In the genomic region with DNA sequence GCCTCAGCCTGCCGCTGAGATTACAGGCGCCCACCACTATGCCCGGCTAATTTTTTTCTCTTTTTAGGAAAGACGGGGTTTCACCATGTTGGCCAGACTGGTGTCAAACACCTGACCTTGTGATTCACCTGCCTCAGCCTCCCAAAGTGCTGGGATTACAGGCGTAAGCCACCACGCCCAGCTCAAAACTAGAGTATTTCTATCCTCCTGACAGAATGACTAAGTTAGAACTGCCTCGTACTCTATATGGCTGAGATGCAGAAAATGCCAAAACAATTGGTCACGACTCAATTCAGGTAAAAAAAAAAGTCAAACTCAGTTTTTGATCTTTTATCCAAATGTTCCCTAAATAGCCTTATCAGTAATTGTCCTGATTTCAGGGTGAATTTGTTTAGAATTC, we compare ENCODE assay signal across 15 cellular contexts. TPM values are rescaled to one million over a fixed set of nuclear protein-coding genes. Genes with fewer than 3 reads are reported as not detected.
A peak's percentile ranks its signal among the peaks of the same experiment; 100 is the strongest.
DNase-seq lines count a peak whose midpoint lies in the region; ATAC-seq and TF ChIP-seq lines count a peak whose summit lies in the region.
"Had no signal": no experiment of that assay in that cellular context is flagged by ENCODE, and none has a peak within 500 bp of the region (broad histone marks: within the 10 kb centered on the region; RNA-seq: fewer than 3 reads in every experiment).

No MANE protein-coding gene starts in this region.

- no peaks in the 10 kb centered on the region for H3K9me3 ChIP-seq in Caco-2
- H3K9me3 ChIP-seq: A549, HAP-1 had no signal

- CTCF ChIA-PET in activated CD4-positive, alpha-beta T cell treated with anti-CD3 and anti-CD28 coated beads for 36 hours (lab: Charles Lee), result interaction anchor here (1.6 to 2.1 kb wide), 3 partner anchors 17 to 46 kb away, joined by 3 to 10 read pairs (median 3); no protein-coding TSS in a partner anchor
- CTCF ChIA-PET in activated CD4-positive, alpha-beta T cell treated with anti-CD3 and anti-CD28 coated beads, Interleukin-2, amount 10 ng/mL, durations not matched to agents 7 days and 5 days (lab: Charles Lee), result interaction anchor here (1.0 to 2.3 kb wide), 4 partner anchors 10 to 132 kb away, joined by 3 to 6 read pairs (median 4); no protein-coding TSS in a partner anchor
- CTCF ChIA-PET in Caco-2 (lab: Charles Lee), result interaction anchor here (2.0 kb wide), 1 partner anchor 132 kb away, joined by 6 read pairs; no protein-coding TSS in a partner anchor

- no peaks in the 10 kb centered on the region for H3K27me3 Mint-ChIP-seq in activated CD4-positive, alpha-beta T cell treated with anti-CD3 and anti-CD28 coated beads for 36 hours
- H3K27me3 Mint-ChIP-seq in activated CD4-positive, alpha-beta T cell treated with anti-CD3 and anti-CD28 coated beads, Interleukin-2, amount 10 ng/mL, durations not matched to agents 7 days and 5 days, result no peaks in the 10 kb centered on the region
- no peaks in the 10 kb centered on the region for H3K27me3 Mint-ChIP-seq in activated naive CD4-positive, alpha-beta T cell treated with anti-CD3 and anti-CD28 coated beads, Interleukin-2, amount 50 U/mL, for 24 hours
- no peaks in the 10 kb centered on the region for H3K27me3 Mint-ChIP-seq in activated T-helper 17 cell treated with anti-CD3 and anti-CD28 coated beads, Interleukin-2, amount 50 U/mL, for 72 hours
- H3K27me3 Mint-ChIP-seq in Caco-2 (ENCODE audit: insufficient read depth, unreplicated experiment), result no peaks in the 10 kb centered on the region
- H3K27me3 Mint-ChIP-seq: CD4-positive, alpha-beta T cell had no signal

- H3K9me3 Mint-ChIP-seq in activated CD4-positive, alpha-beta T cell treated with anti-CD3 and anti-CD28 coated beads for 36 hours (ENCODE audit: low read depth), result no peaks in the 10 kb centered on the region
- H3K9me3 Mint-ChIP-seq in activated CD4-positive, alpha-beta T cell treated with anti-CD3 and anti-CD28 coated beads, Interleukin-2, amount 10 ng/mL, durations not matched to agents 7 days and 5 days, result no peaks in the 10 kb centered on the region
- no peaks in the 10 kb centered on the region for H3K9me3 Mint-ChIP-seq in activated naive CD4-positive, alpha-beta T cell treated with anti-CD3 and anti-CD28 coated beads, Interleukin-2, amount 50 U/mL, for 24 hours
- H3K9me3 Mint-ChIP-seq in activated T-helper 17 cell treated with anti-CD3 and anti-CD28 coated beads, Interleukin-2, amount 50 U/mL, for 72 hours, result no peaks in the 10 kb centered on the region
- H3K9me3 Mint-ChIP-seq in stimulated activated effector memory CD8-positive, alpha-beta T cell treated with anti-CD3 and anti-CD28 coated beads, Interleukin-12 subunit alpha, Interleukin-12 subunit beta, amount 100 ng/mL, for 72 hours, result no peaks in the 10 kb centered on the region
- no peaks in the 10 kb centered on the region for H3K9me3 Mint-ChIP-seq in Caco-2 (ENCODE audit: unreplicated experiment)
- H3K9me3 Mint-ChIP-seq: CD4-positive, alpha-beta T cell had no signal

- H3K27ac Mint-ChIP-seq in activated CD4-positive, alpha-beta T cell treated with anti-CD3 and anti-CD28 coated beads for 36 hours, result no peak overlapping the region
- no peak overlapping the region for H3K27ac Mint-ChIP-seq in activated CD4-positive, alpha-beta T cell treated with anti-CD3 and anti-CD28 coated beads, Interleukin-2, amount 10 ng/mL, durations not matched to agents 7 days and 5 days
- peak overlapping the region; percentile 23 for H3K27ac Mint-ChIP-seq in activated naive CD4-positive, alpha-beta T cell treated with anti-CD3 and anti-CD28 coated beads, Interleukin-2, amount 50 U/mL, for 24 hours
- no peak overlapping the region for H3K27ac Mint-ChIP-seq in activated T-helper 17 cell treated with anti-CD3 and anti-CD28 coated beads, Interleukin-2, amount 50 U/mL, for 72 hours
- no peak overlapping the region for H3K27ac Mint-ChIP-seq in stimulated activated effector memory CD8-positive, alpha-beta T cell treated with anti-CD3 and anti-CD28 coated beads, Interleukin-12 subunit alpha, Interleukin-12 subunit beta, amount 100 ng/mL, for 72 hours
- no peak overlapping the region for H3K27ac Mint-ChIP-seq in Caco-2 (ENCODE audit: unreplicated experiment)
- H3K27ac Mint-ChIP-seq: CD4-positive, alpha-beta T cell had no signal

- no peak overlapping the region for H3K4me3 Mint-ChIP-seq in activated CD4-positive, alpha-beta T cell treated with anti-CD3 and anti-CD28 coated beads for 36 hours
- no peak overlapping the region for H3K4me3 Mint-ChIP-seq in activated CD4-positive, alpha-beta T cell treated with anti-CD3 and anti-CD28 coated beads, Interleukin-2, amount 10 ng/mL, durations not matched to agents 7 days and 5 days
- H3K4me3 Mint-ChIP-seq in activated naive CD4-positive, alpha-beta T cell treated with anti-CD3 and anti-CD28 coated beads, Interleukin-2, amount 50 U/mL, for 24 hours, result no peak overlapping the region
- no peak overlapping the region for H3K4me3 Mint-ChIP-seq in activated T-helper 17 cell treated with anti-CD3 and anti-CD28 coated beads, Interleukin-2, amount 50 U/mL, for 72 hours
- H3K4me3 Mint-ChIP-seq in stimulated activated effector memory CD8-positive, alpha-beta T cell treated with anti-CD3 and anti-CD28 coated beads, Interleukin-12 subunit alpha, Interleukin-12 subunit beta, amount 100 ng/mL, for 72 hours, result no peak overlapping the region
- no peak overlapping the region for H3K4me3 Mint-ChIP-seq in Caco-2 (ENCODE audit: unreplicated experiment)
- H3K4me3 Mint-ChIP-seq: CD4-positive, alpha-beta T cell had no signal

- POLR2A ChIA-PET in activated CD4-positive, alpha-beta T cell treated with anti-CD3 and anti-CD28 coated beads for 36 hours (lab: Charles Lee), result interaction anchor here (0.7 kb wide), 1 partner anchor 942 kb away, joined by 3 read pairs; no protein-coding TSS in a partner anchor
- POLR2A ChIA-PET in activated CD4-positive, alpha-beta T cell treated with anti-CD3 and anti-CD28 coated beads, Interleukin-2, amount 10 ng/mL, durations not matched to agents 7 days and 5 days (lab: Charles Lee), result no interaction called here
- POLR2A ChIA-PET in Caco-2 (lab: Charles Lee), result no interaction called here

- H3K27me3 ChIP-seq in Caco-2 (replicated peaks; ENCODE audit: control insufficient read depth, insufficient read depth, low read length), result no peaks in the 10 kb centered on the region

- no peak for TF ChIP-seq CTCF in Caco-2 (IDR thresholded peaks at IDR 0.05; ENCODE audit: insufficient read depth in 1 of 2, low read depth in 1 of 2, low read length in 1 of 2, severe bottlenecking in 1 of 2, unreplicated experiment in 1 of 2)

- H3K4me3 ChIP-seq in Caco-2 (ENCODE audit: low read depth, low read length), result no peak overlapping the region
- H3K4me3 ChIP-seq: A549, GM23248, HAP-1 had no signal

- intact Hi-C loops in activated CD4-positive, alpha-beta T cell treated with anti-CD3 and anti-CD28 coated beads for 36 hours (cut with DNase I, micrococcal nuclease), result loop anchor here in 1 of 2 experiments (5.0 kb wide), 1 partner anchor 44 kb away; no protein-coding TSS in a partner anchor
- intact Hi-C loops in Caco-2 (cut with micrococcal nuclease; ENCODE audit: unreplicated experiment), result no loop called here

- peaks cover 9% of the 10 kb centered on the region for H3K36me3 Mint-ChIP-seq in activated CD4-positive, alpha-beta T cell treated with anti-CD3 and anti-CD28 coated beads for 36 hours (ENCODE audit: low read depth)
- H3K36me3 Mint-ChIP-seq in activated CD4-positive, alpha-beta T cell treated with anti-CD3 and anti-CD28 coated beads, Interleukin-2, amount 10 ng/mL, durations not matched to agents 7 days and 5 days (ENCODE audit: low read depth), result no peaks in the 10 kb centered on the region
- H3K36me3 Mint-ChIP-seq in activated naive CD4-positive, alpha-beta T cell treated with anti-CD3 and anti-CD28 coated beads, Interleukin-2, amount 50 U/mL, for 24 hours, result peaks cover 7% of the 10 kb centered on the region
- peaks cover 66% of the 10 kb centered on the region for H3K36me3 Mint-ChIP-seq in activated T-helper 17 cell treated with anti-CD3 and anti-CD28 coated beads, Interleukin-2, amount 50 U/mL, for 72 hours (ENCODE audit: low read depth)
- peaks cover 51% of the 10 kb centered on the region for H3K36me3 Mint-ChIP-seq in stimulated activated effector memory CD8-positive, alpha-beta T cell treated with anti-CD3 and anti-CD28 coated beads, Interleukin-12 subunit alpha, Interleukin-12 subunit beta, amount 100 ng/mL, for 72 hours
- no peaks in the 10 kb centered on the region for H3K36me3 Mint-ChIP-seq in Caco-2 (ENCODE audit: insufficient read depth, unreplicated experiment)

- H3K4me1 ChIP-seq in Caco-2, result peaks cover 9% of the 10 kb centered on the region; the same call in 1 of the 2 replicates

- H3K36me3 ChIP-seq in Caco-2 (ENCODE audit: control insufficient read depth, insufficient read depth, low read length), result no peaks in the 10 kb centered on the region
- H3K36me3 ChIP-seq: HAP-1 had no signal

- H3K4me1 Mint-ChIP-seq in activated CD4-positive, alpha-beta T cell treated with anti-CD3 and anti-CD28 coated beads for 36 hours, result peaks cover 30% of the 10 kb centered on the region
- H3K4me1 Mint-ChIP-seq in activated CD4-positive, alpha-beta T cell treated with anti-CD3 and anti-CD28 coated beads, Interleukin-2, amount 10 ng/mL, durations not matched to agents 7 days and 5 days, result peaks cover 8% of the 10 kb centered on the region
- peaks cover 18% of the 10 kb centered on the region for H3K4me1 Mint-ChIP-seq in activated naive CD4-positive, alpha-beta T cell treated with anti-CD3 and anti-CD28 coated beads, Interleukin-2, amount 50 U/mL, for 24 hours
- peaks cover 11% of the 10 kb centered on the region for H3K4me1 Mint-ChIP-seq in activated T-helper 17 cell treated with anti-CD3 and anti-CD28 coated beads, Interleukin-2, amount 50 U/mL, for 72 hours
- H3K4me1 Mint-ChIP-seq in stimulated activated effector memory CD8-positive, alpha-beta T cell treated with anti-CD3 and anti-CD28 coated beads, Interleukin-12 subunit alpha, Interleukin-12 subunit beta, amount 100 ng/mL, for 72 hours, result peaks cover 23% of the 10 kb centered on the region
- peaks cover 14% of the 10 kb centered on the region for H3K4me1 Mint-ChIP-seq in Caco-2 (ENCODE audit: low read depth, unreplicated experiment)

- no peak for DNase-seq in activated CD4-positive, alpha-beta T cell treated with anti-CD3 and anti-CD28 coated beads for 36 hours
- no peak for DNase-seq in activated CD4-positive, alpha-beta T cell treated with anti-CD3 and anti-CD28 coated beads, Interleukin-2, amount 10 ng/mL, durations not matched to agents 7 days and 5 days
- DNase-seq in activated naive CD4-positive, alpha-beta T cell (lab: John Stamatoyannopoulos, UW), result no peak
- no peak for DNase-seq in stimulated activated effector memory CD8-positive, alpha-beta T cell treated with anti-CD3 and anti-CD28 coated beads, Interleukin-12 subunit alpha, Interleukin-12 subunit beta, amount 100 ng/mL, for 72 hours (ENCODE audit: low spot score in 2 of 2)
- DNase-seq in Caco-2, result no peak
- DNase-seq: AML-193; CD4-positive, alpha-beta T cell; DMS153; DMS79; GDM1; GM23248 had no signal

- peak; percentile 59 for ATAC-seq in activated CD4-positive, alpha-beta T cell treated with anti-CD3 and anti-CD28 coated beads for 36 hours
- peak; percentile 72 for ATAC-seq in activated T-helper 17 cell treated with anti-CD3 and anti-CD28 coated beads, Interleukin-2, amount 50 U/mL, for 72 hours (replicated peaks)
- peak; percentile 56 for ATAC-seq in stimulated activated effector memory CD8-positive, alpha-beta T cell treated with anti-CD3 and anti-CD28 coated beads, Interleukin-12 subunit alpha, Interleukin-12 subunit beta, amount 100 ng/mL, for 72 hours
- ATAC-seq: A549 had no signal

- no TSS peak for BruUV-seq in Caco-2 (replicated peaks; lab: Mats Ljungman, UMichigan)

RNA-seq across cellular contexts. Expression of gene AKAP5, which starts 11.1 kb away (rescaled TPM):
- total RNA-seq in activated CD4-positive, alpha-beta T cell treated with anti-CD3 and anti-CD28 coated beads for 36 hours, result under 1 TPM; 0.39 to 0.43 TPM
- under 1 TPM; 0.89 to 0.99 TPM for total RNA-seq in activated CD4-positive, alpha-beta T cell treated with anti-CD3 and anti-CD28 coated beads, Interleukin-2, amount 10 ng/mL, durations not matched to agents 7 days and 5 days
- total RNA-seq in activated T-helper 17 cell treated with anti-CD3 and anti-CD28 coated beads, Interleukin-2, amount 50 U/mL, for 72 hours, result 1 to 10 TPM in 1 of 2 donors, under 1 TPM in 1; 0.82 to 1.0 TPM
- total RNA-seq in Caco-2 (2022), result 15.0 and 15.9 TPM in 2 replicates

RNA-seq across cellular contexts. Expression of gene ZBTB25, which starts 27.2 kb away (rescaled TPM):
- 10 to 100 TPM; 32.7 to 40.0 TPM for total RNA-seq in activated CD4-positive, alpha-beta T cell treated with anti-CD3 and anti-CD28 coated beads for 36 hours
- 10 to 100 TPM; 29.2 to 31.2 TPM for total RNA-seq in activated CD4-positive, alpha-beta T cell treated with anti-CD3 and anti-CD28 coated beads, Interleukin-2, amount 10 ng/mL, durations not matched to agents 7 days and 5 days
- total RNA-seq in activated T-helper 17 cell treated with anti-CD3 and anti-CD28 coated beads, Interleukin-2, amount 50 U/mL, for 72 hours, result 10 to 100 TPM; 29.7 to 88.5 TPM
- total RNA-seq in Caco-2 (2022), result 8.8 and 10.0 TPM in 2 replicates

RNA-seq across cellular contexts. Expression of gene ZBTB1, which starts 28.1 kb away (rescaled TPM):
- total RNA-seq in activated CD4-positive, alpha-beta T cell treated with anti-CD3 and anti-CD28 coated beads for 36 hours, result 10 to 100 TPM; 41.4 to 45.0 TPM
- total RNA-seq in activated CD4-positive, alpha-beta T cell treated with anti-CD3 and anti-CD28 coated beads, Interleukin-2, amount 10 ng/mL, durations not matched to agents 7 days and 5 days, result 10 to 100 TPM; 66.7 to 71.1 TPM
- total RNA-seq in activated T-helper 17 cell treated with anti-CD3 and anti-CD28 coated beads, Interleukin-2, amount 50 U/mL, for 72 hours, result 100 to 1,000 TPM in 1 of 2 donors, 10 to 100 TPM in 1; 75.6 to 154 TPM
- 34.3 TPM in 2 replicates for total RNA-seq in Caco-2 (2022)
